In the genomic region with DNA sequence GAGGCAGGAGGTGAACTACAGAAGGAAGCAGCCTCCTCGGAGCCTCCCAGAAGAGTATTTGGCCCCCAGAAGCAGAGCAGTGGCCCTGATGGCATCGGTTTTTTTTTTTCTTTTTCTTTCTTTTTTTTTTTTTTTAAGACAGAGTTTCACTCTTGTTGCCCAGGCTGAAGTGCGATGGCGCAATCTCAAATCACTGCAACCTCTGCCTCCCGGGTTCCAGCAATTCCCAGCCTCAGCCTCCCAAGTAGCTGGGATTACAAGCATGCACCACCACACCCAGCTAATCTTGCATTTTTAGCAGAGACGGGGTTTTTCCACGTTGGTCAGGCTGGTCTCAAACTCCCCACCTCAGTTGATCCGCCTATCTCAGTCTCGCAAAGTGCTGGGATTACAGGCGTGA, we compare ENCODE assay signal across 24 cellular contexts. TPM values are rescaled to one million over a fixed set of nuclear protein-coding genes. Genes with fewer than 3 reads are reported as not detected.
"Had no signal": no experiment of that assay in that cellular context is flagged by ENCODE, and none has a peak within 500 bp of the region (broad histone marks: within the 10 kb centered on the region; RNA-seq: fewer than 3 reads in every experiment).

No MANE protein-coding gene starts in this region.

- H3K9me3 ChIP-seq: ascending aorta, colonic mucosa, esophagus squamous epithelium had no signal

- ATAC-seq: activated naive CD4-positive, alpha-beta T cell treated with anti-CD3 and anti-CD28 coated beads, Interleukin-2, amount 50 U/mL, for 72 hours; activated T-cell treated with anti-CD3 and anti-CD28 coated beads, Interleukin-2, amount 50 U/mL, for 72 hours had no signal

- H3K4me1 Mint-ChIP-seq: activated CD4-positive, alpha-beta memory T cell treated with anti-CD3 and anti-CD28 coated beads, Interleukin-2, amount 10 ng/mL, durations not matched to agents 7 days and 5 days; activated CD4-positive, alpha-beta T cell treated with anti-CD3 and anti-CD28 coated beads, Interleukin-2, amount 10 ng/mL, durations not matched to agents 7 days and 5 days; activated naive CD4-positive, alpha-beta T cell treated with anti-CD3 and anti-CD28 coated beads, Interleukin-2, amount 10 ng/mL, durations not matched to agents 7 days and 5 days; activated naive CD8-positive, alpha-beta T cell treated with anti-CD3 and anti-CD28 coated beads, Interleukin-2, amount 10 ng/mL, durations not matched to agents 7 days and 5 days had no signal

- H3K27ac ChIP-seq: ascending aorta, brain microvascular endothelial cell, colonic mucosa, epithelial cell of prostate, esophagus squamous epithelium, VCaP had no signal

- H3K27me3 Mint-ChIP-seq: activated CD4-positive, alpha-beta memory T cell treated with anti-CD3 and anti-CD28 coated beads, Interleukin-2, amount 10 ng/mL, durations not matched to agents 7 days and 5 days; activated CD4-positive, alpha-beta T cell treated with anti-CD3 and anti-CD28 coated beads, Interleukin-2, amount 10 ng/mL, durations not matched to agents 7 days and 5 days; activated naive CD4-positive, alpha-beta T cell treated with anti-CD3 and anti-CD28 coated beads, Interleukin-2, amount 10 ng/mL, durations not matched to agents 7 days and 5 days; activated naive CD8-positive, alpha-beta T cell treated with anti-CD3 and anti-CD28 coated beads, Interleukin-2, amount 10 ng/mL, durations not matched to agents 7 days and 5 days had no signal

- H3K4me3 ChIP-seq: ascending aorta, colonic mucosa, esophagus squamous epithelium had no signal

- H3K4me3 Mint-ChIP-seq: activated CD4-positive, alpha-beta memory T cell treated with anti-CD3 and anti-CD28 coated beads, Interleukin-2, amount 10 ng/mL, durations not matched to agents 7 days and 5 days; activated CD4-positive, alpha-beta T cell treated with anti-CD3 and anti-CD28 coated beads, Interleukin-2, amount 10 ng/mL, durations not matched to agents 7 days and 5 days; activated naive CD4-positive, alpha-beta T cell treated with anti-CD3 and anti-CD28 coated beads, Interleukin-2, amount 10 ng/mL, durations not matched to agents 7 days and 5 days; activated naive CD8-positive, alpha-beta T cell treated with anti-CD3 and anti-CD28 coated beads, Interleukin-2, amount 10 ng/mL, durations not matched to agents 7 days and 5 days; activated T-cell treated with anti-CD3 and anti-CD28 coated beads, Interleukin-2, amount 50 U/mL, for 24 hours; activated T-cell treated with anti-CD3 and anti-CD28 coated beads, Interleukin-2, amount 50 U/mL, for 72 hours; WTC11 had no signal

- H3K36me3 Mint-ChIP-seq: activated naive CD4-positive, alpha-beta T cell treated with anti-CD3 and anti-CD28 coated beads, Interleukin-2, amount 10 ng/mL, durations not matched to agents 7 days and 5 days; activated naive CD4-positive, alpha-beta T cell treated with anti-CD3 and anti-CD28 coated beads, Interleukin-2, amount 50 U/mL, for 72 hours; activated naive CD8-positive, alpha-beta T cell treated with anti-CD3 and anti-CD28 coated beads, Interleukin-2, amount 10 ng/mL, durations not matched to agents 7 days and 5 days; WTC11 had no signal

- H3K36me3 ChIP-seq: ascending aorta, brain microvascular endothelial cell, colonic mucosa, esophagus squamous epithelium had no signal

- H3K9me3 Mint-ChIP-seq: activated CD4-positive, alpha-beta T cell treated with anti-CD3 and anti-CD28 coated beads, Interleukin-2, amount 10 ng/mL, durations not matched to agents 7 days and 5 days; activated T-cell treated with anti-CD3 and anti-CD28 coated beads, Interleukin-2, amount 50 U/mL, for 24 hours; activated T-cell treated with anti-CD3 and anti-CD28 coated beads, Interleukin-2, amount 50 U/mL, for 72 hours; WTC11 had no signal

- DNase-seq: activated CD4-positive, alpha-beta memory T cell treated with anti-CD3 and anti-CD28 coated beads, Interleukin-2, amount 10 ng/mL, durations not matched to agents 7 days and 5 days; activated CD4-positive, alpha-beta T cell treated with anti-CD3 and anti-CD28 coated beads for 1 hour; activated CD4-positive, alpha-beta T cell treated with anti-CD3 and anti-CD28 coated beads for 4 hours; activated CD4-positive, alpha-beta T cell treated with anti-CD3 and anti-CD28 coated beads, Interleukin-2, amount 10 ng/mL, durations not matched to agents 7 days and 5 days; activated CD4-positive, alpha-beta T cell treated with anti-CD3 and anti-CD28 coated beads, Interleukin-2, amount 50 U/mL, for 4 hours; activated CD8-positive, alpha-beta memory T cell treated with anti-CD3 and anti-CD28 coated beads, Interleukin-2, amount 50 U/mL, for 48 hours; activated gamma-delta T cell; activated naive CD4-positive, alpha-beta T cell; activated naive CD4-positive, alpha-beta T cell treated with anti-CD3 and anti-CD28 coated beads, Interleukin-2, amount 10 ng/mL, durations not matched to agents 7 days and 5 days; activated naive CD8-positive, alpha-beta T cell treated with anti-CD3 and anti-CD28 coated beads, Interleukin-2, amount 10 ng/mL, durations not matched to agents 7 days and 5 days; activated T-cell treated with anti-CD3 and anti-CD28 coated beads for 4 hours; activated T-cell treated with anti-CD3 and anti-CD28 coated beads, Interleukin-2, amount 50 U/mL, for 24 hours; activated T-cell treated with anti-CD3 and anti-CD28 coated beads, Interleukin-2, amount 50 U/mL, for 72 hours; brain microvascular endothelial cell; colonic mucosa; effector CD8-positive, alpha-beta T cell; esophagus squamous epithelium; T-helper 2 cell had no signal

- H3K27me3 ChIP-seq: ascending aorta, brain microvascular endothelial cell, colonic mucosa, esophagus squamous epithelium had no signal

- H3K4me1 ChIP-seq: ascending aorta, colonic mucosa had no signal

- H3K27ac Mint-ChIP-seq: activated CD4-positive, alpha-beta memory T cell treated with anti-CD3 and anti-CD28 coated beads, Interleukin-2, amount 10 ng/mL, durations not matched to agents 7 days and 5 days; activated CD4-positive, alpha-beta T cell treated with anti-CD3 and anti-CD28 coated beads, Interleukin-2, amount 10 ng/mL, durations not matched to agents 7 days and 5 days; activated naive CD4-positive, alpha-beta T cell treated with anti-CD3 and anti-CD28 coated beads, Interleukin-2, amount 10 ng/mL, durations not matched to agents 7 days and 5 days; activated naive CD4-positive, alpha-beta T cell treated with anti-CD3 and anti-CD28 coated beads, Interleukin-2, amount 50 U/mL, for 72 hours; activated naive CD8-positive, alpha-beta T cell treated with anti-CD3 and anti-CD28 coated beads, Interleukin-2, amount 10 ng/mL, durations not matched to agents 7 days and 5 days; activated T-cell treated with anti-CD3 and anti-CD28 coated beads, Interleukin-2, amount 50 U/mL, for 24 hours; activated T-cell treated with anti-CD3 and anti-CD28 coated beads, Interleukin-2, amount 50 U/mL, for 72 hours; WTC11 had no signal

RNA-seq across cellular contexts. Expression of a gene that starts 34.8 kb away (rescaled TPM):
- total RNA-seq: activated CD4-positive, alpha-beta memory T cell treated with anti-CD3 and anti-CD28 coated beads, Interleukin-2, amount 10 ng/mL, durations not matched to agents 7 days and 5 days; activated CD4-positive, alpha-beta T cell treated with anti-CD3 and anti-CD28 coated beads, Interleukin-2, amount 10 ng/mL, durations not matched to agents 7 days and 5 days; activated naive CD4-positive, alpha-beta T cell treated with anti-CD3 and anti-CD28 coated beads, Interleukin-2, amount 50 U/mL, for 72 hours; activated naive CD8-positive, alpha-beta T cell treated with anti-CD3 and anti-CD28 coated beads, Interleukin-2, amount 10 ng/mL, durations not matched to agents 7 days and 5 days; activated T-cell treated with anti-CD3 and anti-CD28 coated beads, Interleukin-2, amount 50 U/mL, for 72 hours; T-helper 1 cell treated with Interleukin-12 subunit alpha and Interleukin-12 subunit beta and Interleukin-4 antibody, amounts not matched to agents 30 ng/mL and 1 ng/mL, for 36 hours had no signal
